Comparison of ENCODE assay signal across 2 cellular contexts in the genomic region with DNA sequence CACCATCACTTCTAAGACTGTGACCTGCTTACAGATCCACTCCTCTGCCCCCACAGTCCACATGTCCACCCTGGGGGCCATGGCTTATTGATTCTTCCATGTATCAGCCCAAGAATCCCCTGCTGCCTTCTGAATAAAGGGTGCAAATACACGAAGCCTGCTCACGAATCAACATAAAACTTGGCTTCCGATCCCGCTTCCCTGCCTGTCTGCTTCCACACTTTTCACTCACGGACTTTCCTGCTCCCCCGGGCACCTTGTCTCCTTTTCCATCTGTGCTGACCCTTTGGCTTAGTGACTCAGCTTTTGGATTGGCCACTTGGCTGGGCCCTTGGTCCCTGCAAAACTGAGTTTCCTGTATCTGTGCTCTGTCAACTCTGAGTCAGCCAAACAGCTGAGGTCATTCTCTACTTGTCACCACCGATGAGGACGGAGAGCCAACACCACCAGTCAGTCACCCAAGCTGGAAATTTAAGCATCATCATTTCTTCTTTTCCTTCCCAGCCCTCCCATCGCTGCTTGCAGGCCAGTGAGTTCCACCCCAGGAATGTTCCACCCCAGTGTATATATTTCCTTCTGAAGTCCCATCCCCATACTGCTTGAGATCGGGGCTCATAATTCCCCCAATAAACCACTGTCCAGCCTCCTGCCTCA.
A peak's percentile ranks its signal among the peaks of the same experiment; 100 is the strongest.
TF ChIP-seq lines count a peak whose summit lies in the region.

No MANE protein-coding gene starts in this region.

TF ChIP-seq in A549, 52 proteins besides CTCF, POLR2A, EP300 and RAD21 (continued from another document):
- TF ChIP-seq, protein P1, sequence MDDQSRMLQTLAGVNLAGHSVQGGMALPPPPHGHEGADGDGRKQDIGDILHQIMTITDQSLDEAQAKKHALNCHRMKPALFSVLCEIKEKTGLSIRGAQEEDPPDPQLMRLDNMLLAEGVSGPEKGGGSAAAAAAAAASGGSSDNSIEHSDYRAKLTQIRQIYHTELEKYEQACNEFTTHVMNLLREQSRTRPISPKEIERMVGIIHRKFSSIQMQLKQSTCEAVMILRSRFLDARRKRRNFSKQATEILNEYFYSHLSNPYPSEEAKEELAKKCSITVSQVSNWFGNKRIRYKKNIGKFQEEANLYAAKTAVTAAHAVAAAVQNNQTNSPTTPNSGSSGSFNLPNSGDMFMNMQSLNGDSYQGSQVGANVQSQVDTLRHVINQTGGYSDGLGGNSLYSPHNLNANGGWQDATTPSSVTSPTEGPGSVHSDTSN (IDR thresholded peaks at IDR 0.05): no peak
- 0 out of 2 replicates have a peak, but pooled peaks have one; percentile 3 for TF ChIP-seq NFE2L2 (conservative IDR thresholded peaks at IDR 0.05; ENCODE audit: low read length)
- peak; percentile 59; the same call in 1 of the 2 replicates for TF ChIP-seq GATA3 (IDR thresholded peaks at IDR 0.05; ENCODE audit: borderline replicate concordance)
- no peak for TF ChIP-seq BHLHE40 (IDR thresholded peaks at IDR 0.05; ENCODE audit: low read depth, low read length)
- peak; percentile 82 for TF ChIP-seq MAFK (IDR thresholded peaks at IDR 0.05; ENCODE audit: partially characterized antibody)
- no peak for TF ChIP-seq ZSCAN20 (CRISPR knock-in tag; IDR thresholded peaks at IDR 0.05)
- TF ChIP-seq, protein P2, sequence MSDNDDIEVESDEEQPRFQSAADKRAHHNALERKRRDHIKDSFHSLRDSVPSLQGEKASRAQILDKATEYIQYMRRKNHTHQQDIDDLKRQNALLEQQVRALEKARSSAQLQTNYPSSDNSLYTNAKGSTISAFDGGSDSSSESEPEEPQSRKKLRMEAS (IDR thresholded peaks at IDR 0.05): peak; percentile 57; the same call in 1 of the 2 replicates
- peak; percentile 40; the same call in 1 of the 2 replicates for TF ChIP-seq JUNB (IDR thresholded peaks at IDR 0.05)
- no peak for TF ChIP-seq KDM1A (IDR thresholded peaks at IDR 0.05; ENCODE audit: low read depth)
- TF ChIP-seq RNF2 (IDR thresholded peaks at IDR 0.05; ENCODE audit: borderline replicate concordance, low read depth): no peak
- TF ChIP-seq EHF (CRISPR knock-in tag; IDR thresholded peaks at IDR 0.05): no peak
- TF ChIP-seq TFCP2L1 (CRISPR knock-in tag; IDR thresholded peaks at IDR 0.05): no peak
- TF ChIP-seq, protein P3, sequence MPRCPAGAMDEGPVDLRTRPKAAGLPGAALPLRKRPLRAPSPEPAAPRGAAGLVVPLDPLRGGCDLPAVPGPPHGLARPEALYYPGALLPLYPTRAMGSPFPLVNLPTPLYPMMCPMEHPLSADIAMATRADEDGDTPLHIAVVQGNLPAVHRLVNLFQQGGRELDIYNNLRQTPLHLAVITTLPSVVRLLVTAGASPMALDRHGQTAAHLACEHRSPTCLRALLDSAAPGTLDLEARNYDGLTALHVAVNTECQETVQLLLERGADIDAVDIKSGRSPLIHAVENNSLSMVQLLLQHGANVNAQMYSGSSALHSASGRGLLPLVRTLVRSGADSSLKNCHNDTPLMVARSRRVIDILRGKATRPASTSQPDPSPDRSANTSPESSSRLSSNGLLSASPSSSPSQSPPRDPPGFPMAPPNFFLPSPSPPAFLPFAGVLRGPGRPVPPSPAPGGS (IDR thresholded peaks at IDR 0.05): no peak

TF ChIP-seq in HepG2, 621 proteins besides CTCF, POLR2A, EP300 and RAD21 (continued from another document and continues in another):
- TF ChIP-seq, protein P4, sequence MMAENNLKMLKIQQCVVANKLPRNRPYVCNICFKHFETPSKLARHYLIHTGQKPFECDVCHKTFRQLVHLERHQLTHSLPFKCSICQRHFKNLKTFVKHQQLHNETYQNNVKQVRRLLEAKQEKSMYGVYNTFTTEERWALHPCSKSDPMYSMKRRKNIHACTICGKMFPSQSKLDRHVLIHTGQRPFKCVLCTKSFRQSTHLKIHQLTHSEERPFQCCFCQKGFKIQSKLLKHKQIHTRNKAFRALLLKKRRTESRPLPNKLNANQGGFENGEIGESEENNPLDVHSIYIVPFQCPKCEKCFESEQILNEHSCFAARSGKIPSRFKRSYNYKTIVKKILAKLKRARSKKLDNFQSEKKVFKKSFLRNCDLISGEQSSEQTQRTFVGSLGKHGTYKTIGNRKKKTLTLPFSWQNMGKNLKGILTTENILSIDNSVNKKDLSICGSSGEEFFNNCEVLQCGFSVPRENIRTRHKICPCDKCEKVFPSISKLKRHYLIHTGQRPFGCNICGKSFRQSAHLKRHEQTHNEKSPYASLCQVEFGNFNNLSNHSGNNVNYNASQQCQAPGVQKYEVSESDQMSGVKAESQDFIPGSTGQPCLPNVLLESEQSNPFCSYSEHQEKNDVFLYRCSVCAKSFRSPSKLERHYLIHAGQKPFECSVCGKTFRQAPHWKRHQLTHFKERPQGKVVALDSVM (CRISPR knock-in tag; IDR thresholded peaks at IDR 0.05): peak; percentile 84
- TF ChIP-seq FOXA3 (CRISPR knock-in tag; IDR thresholded peaks at IDR 0.05) (peak; percentile 38; the same call in 1 of the 2 replicates), MAFG (CRISPR knock-in tag; IDR thresholded peaks at IDR 0.05) (peak; percentile 87), MZF1 (CRISPR knock-in tag; IDR thresholded peaks at IDR 0.05; ENCODE audit: borderline replicate concordance) (no peak), SP1 (IDR thresholded peaks at IDR 0.05) (no peak), SP1 (CRISPR knock-in tag; IDR thresholded peaks at IDR 0.05) (no peak), RARA (CRISPR knock-in tag; IDR thresholded peaks at IDR 0.05) (peak; percentile 63), ZNF766 (CRISPR knock-in tag; IDR thresholded peaks at IDR 0.05; ENCODE audit: borderline replicate concordance) (no peak), MAFF (IDR thresholded peaks at IDR 0.05; ENCODE audit: low read depth, low read length) (peak; percentile 61), RCOR2 (CRISPR knock-in tag; IDR thresholded peaks at IDR 0.05) (no peak), ADNP (CRISPR knock-in tag; IDR thresholded peaks at IDR 0.05) (no peak), SUZ12 (IDR thresholded peaks at IDR 0.05; ENCODE audit: low read depth, low read length) (no peak), FOXP1 (IDR thresholded peaks at IDR 0.05) (no peak), FOXP1 (CRISPR knock-in tag; IDR thresholded peaks at IDR 0.05) (0 out of 2 replicates have a peak, but pooled peaks have one; percentile 10), ZBTB20 (CRISPR knock-in tag; IDR thresholded peaks at IDR 0.05; ENCODE audit: borderline replicate concordance, low read depth) (no peak), ELF3 (CRISPR knock-in tag; IDR thresholded peaks at IDR 0.05) (peak; percentile 47; the same call in 1 of the 2 replicates), BORCS8-MEF2B (CRISPR knock-in tag; IDR thresholded peaks at IDR 0.05) (no peak), ZSCAN31 (CRISPR knock-in tag; IDR thresholded peaks at IDR 0.05; ENCODE audit: low read depth) (no peak), MED1 (CRISPR knock-in tag; IDR thresholded peaks at IDR 0.05) (peak; percentile 18; the same call in 1 of the 2 replicates), POLR2G (IDR thresholded peaks at IDR 0.05; ENCODE audit: low read depth, low read length) (no peak)
- TF ChIP-seq, protein P5, sequence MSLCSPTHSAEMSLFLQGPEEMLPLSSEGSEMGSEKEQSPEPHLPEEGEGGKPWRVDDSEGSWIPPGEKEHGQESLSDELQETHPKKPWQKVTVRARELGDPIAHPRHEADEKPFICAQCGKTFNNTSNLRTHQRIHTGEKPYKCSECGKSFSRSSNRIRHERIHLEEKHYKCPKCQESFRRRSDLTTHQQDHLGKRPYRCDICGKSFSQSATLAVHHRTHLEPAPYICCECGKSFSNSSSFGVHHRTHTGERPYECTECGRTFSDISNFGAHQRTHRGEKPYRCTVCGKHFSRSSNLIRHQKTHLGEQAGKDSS (CRISPR knock-in tag; IDR thresholded peaks at IDR 0.05; ENCODE audit: borderline replicate concordance, low read depth): 0 out of 2 replicates have a peak, but pooled peaks have one; percentile 46
- TF ChIP-seq, protein P6, sequence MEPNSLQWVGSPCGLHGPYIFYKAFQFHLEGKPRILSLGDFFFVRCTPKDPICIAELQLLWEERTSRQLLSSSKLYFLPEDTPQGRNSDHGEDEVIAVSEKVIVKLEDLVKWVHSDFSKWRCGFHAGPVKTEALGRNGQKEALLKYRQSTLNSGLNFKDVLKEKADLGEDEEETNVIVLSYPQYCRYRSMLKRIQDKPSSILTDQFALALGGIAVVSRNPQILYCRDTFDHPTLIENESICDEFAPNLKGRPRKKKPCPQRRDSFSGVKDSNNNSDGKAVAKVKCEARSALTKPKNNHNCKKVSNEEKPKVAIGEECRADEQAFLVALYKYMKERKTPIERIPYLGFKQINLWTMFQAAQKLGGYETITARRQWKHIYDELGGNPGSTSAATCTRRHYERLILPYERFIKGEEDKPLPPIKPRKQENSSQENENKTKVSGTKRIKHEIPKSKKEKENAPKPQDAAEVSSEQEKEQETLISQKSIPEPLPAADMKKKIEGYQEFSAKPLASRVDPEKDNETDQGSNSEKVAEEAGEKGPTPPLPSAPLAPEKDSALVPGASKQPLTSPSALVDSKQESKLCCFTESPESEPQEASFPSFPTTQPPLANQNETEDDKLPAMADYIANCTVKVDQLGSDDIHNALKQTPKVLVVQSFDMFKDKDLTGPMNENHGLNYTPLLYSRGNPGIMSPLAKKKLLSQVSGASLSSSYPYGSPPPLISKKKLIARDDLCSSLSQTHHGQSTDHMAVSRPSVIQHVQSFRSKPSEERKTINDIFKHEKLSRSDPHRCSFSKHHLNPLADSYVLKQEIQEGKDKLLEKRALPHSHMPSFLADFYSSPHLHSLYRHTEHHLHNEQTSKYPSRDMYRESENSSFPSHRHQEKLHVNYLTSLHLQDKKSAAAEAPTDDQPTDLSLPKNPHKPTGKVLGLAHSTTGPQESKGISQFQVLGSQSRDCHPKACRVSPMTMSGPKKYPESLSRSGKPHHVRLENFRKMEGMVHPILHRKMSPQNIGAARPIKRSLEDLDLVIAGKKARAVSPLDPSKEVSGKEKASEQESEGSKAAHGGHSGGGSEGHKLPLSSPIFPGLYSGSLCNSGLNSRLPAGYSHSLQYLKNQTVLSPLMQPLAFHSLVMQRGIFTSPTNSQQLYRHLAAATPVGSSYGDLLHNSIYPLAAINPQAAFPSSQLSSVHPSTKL (CRISPR knock-in tag; IDR thresholded peaks at IDR 0.05): peak; percentile 55; the same call in 1 of the 2 replicates
- TF ChIP-seq, protein P7, sequence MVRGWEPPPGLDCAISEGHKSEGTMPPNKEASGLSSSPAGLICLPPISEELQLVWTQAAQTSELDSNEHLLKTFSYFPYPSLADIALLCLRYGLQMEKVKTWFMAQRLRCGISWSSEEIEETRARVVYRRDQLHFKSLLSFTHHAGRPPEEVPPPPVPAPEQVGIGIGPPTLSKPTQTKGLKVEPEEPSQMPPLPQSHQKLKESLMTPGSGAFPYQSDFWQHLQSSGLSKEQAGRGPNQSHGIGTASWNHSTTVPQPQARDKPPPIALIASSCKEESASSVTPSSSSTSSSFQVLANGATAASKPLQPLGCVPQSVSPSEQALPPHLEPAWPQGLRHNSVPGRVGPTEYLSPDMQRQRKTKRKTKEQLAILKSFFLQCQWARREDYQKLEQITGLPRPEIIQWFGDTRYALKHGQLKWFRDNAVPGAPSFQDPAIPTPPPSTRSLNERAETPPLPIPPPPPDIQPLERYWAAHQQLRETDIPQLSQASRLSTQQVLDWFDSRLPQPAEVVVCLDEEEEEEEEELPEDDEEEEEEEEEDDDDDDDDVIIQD (CRISPR knock-in tag; IDR thresholded peaks at IDR 0.05; ENCODE audit: low read depth): peak; percentile 45; the same call in 1 of the 2 replicates
- TF ChIP-seq, protein P8, sequence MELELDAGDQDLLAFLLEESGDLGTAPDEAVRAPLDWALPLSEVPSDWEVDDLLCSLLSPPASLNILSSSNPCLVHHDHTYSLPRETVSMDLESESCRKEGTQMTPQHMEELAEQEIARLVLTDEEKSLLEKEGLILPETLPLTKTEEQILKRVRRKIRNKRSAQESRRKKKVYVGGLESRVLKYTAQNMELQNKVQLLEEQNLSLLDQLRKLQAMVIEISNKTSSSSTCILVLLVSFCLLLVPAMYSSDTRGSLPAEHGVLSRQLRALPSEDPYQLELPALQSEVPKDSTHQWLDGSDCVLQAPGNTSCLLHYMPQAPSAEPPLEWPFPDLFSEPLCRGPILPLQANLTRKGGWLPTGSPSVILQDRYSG (CRISPR knock-in tag; IDR thresholded peaks at IDR 0.05): no peak
- TF ChIP-seq, protein P9, sequence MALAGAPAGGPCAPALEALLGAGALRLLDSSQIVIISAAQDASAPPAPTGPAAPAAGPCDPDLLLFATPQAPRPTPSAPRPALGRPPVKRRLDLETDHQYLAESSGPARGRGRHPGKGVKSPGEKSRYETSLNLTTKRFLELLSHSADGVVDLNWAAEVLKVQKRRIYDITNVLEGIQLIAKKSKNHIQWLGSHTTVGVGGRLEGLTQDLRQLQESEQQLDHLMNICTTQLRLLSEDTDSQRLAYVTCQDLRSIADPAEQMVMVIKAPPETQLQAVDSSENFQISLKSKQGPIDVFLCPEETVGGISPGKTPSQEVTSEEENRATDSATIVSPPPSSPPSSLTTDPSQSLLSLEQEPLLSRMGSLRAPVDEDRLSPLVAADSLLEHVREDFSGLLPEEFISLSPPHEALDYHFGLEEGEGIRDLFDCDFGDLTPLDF (CRISPR knock-in tag; IDR thresholded peaks at IDR 0.05): no peak
- TF ChIP-seq, protein P10, sequence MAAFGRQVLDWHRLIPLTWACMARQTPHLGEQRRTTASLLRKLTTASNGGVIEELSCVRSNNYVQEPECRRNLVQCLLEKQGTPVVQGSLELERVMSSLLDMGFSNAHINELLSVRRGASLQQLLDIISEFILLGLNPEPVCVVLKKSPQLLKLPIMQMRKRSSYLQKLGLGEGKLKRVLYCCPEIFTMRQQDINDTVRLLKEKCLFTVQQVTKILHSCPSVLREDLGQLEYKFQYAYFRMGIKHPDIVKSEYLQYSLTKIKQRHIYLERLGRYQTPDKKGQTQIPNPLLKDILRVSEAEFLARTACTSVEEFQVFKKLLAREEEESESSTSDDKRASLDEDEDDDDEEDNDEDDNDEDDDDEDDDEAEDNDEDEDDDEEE (CRISPR knock-in tag; IDR thresholded peaks at IDR 0.05): no peak
- TF ChIP-seq, protein P11, sequence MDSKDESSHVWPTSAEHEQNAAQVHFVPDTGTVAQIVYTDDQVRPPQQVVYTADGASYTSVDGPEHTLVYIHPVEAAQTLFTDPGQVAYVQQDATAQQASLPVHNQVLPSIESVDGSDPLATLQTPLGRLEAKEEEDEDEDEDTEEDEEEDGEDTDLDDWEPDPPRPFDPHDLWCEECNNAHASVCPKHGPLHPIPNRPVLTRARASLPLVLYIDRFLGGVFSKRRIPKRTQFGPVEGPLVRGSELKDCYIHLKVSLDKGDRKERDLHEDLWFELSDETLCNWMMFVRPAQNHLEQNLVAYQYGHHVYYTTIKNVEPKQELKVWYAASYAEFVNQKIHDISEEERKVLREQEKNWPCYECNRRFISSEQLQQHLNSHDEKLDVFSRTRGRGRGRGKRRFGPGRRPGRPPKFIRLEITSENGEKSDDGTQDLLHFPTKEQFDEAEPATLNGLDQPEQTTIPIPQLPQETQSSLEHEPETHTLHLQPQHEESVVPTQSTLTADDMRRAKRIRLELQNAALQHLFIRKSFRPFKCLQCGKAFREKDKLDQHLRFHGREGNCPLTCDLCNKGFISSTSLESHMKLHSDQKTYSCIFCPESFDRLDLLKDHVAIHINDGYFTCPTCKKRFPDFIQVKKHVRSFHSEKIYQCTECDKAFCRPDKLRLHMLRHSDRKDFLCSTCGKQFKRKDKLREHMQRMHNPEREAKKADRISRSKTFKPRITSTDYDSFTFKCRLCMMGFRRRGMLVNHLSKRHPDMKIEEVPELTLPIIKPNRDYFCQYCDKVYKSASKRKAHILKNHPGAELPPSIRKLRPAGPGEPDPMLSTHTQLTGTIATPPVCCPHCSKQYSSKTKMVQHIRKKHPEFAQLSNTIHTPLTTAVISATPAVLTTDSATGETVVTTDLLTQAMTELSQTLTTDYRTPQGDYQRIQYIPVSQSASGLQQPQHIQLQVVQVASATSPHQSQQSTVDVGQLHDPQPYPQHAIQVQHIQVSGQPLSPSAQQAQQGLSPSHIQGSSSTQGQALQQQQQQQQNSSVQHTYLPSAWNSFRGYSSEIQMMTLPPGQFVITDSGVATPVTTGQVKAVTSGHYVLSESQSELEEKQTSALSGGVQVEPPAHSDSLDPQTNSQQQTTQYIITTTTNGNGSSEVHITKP (CRISPR knock-in tag; IDR thresholded peaks at IDR 0.05; ENCODE audit: low read depth): 0 out of 2 replicates have a peak, but pooled peaks have one; percentile 29
